In genomic region chr7:134645935-134646334, GRCh38 we compare ENCODE assay signal across 8 cellular contexts. TPM values are rescaled to one million over a fixed set of nuclear protein-coding genes. Genes with fewer than 3 reads are reported as not detected.
DNase-seq lines count a peak whose midpoint lies in the region; ATAC-seq and TF ChIP-seq lines count a peak whose summit lies in the region.

No MANE protein-coding gene starts in this region.

- peak overlapping the region; percentile 41; the same call in 1 of the 2 replicates for H3K9ac ChIP-seq in HUES48 (ENCODE audit: low read depth, low read length)
- H3K9ac ChIP-seq in muscle layer of colon (ENCODE audit: low read length), result peak overlapping the region; percentile 65

- DNase-seq in BJ (ENCODE audit: low read depth) (no peak), choroid plexus epithelial cell (ENCODE audit: low read depth) (peak; percentile 57), epidermal melanocyte (ENCODE audit: insufficient read length, low spot score) (no peak), iPS-NIHi11 (ENCODE audit: low spot score) (no peak)
- no peak for DNase-seq in activated T-cell treated with anti-CD3 and anti-CD28 coated beads, Interleukin-2, amount 50 U/mL, for 72 hours

- peaks cover 30% of the 10 kb centered on the region for H3K4me1 Mint-ChIP-seq in activated T-cell treated with anti-CD3 and anti-CD28 coated beads, Interleukin-2, amount 50 U/mL, for 72 hours (ENCODE audit: low read depth)

- H3K4me3 ChIP-seq in BJ (ENCODE audit: low read depth, low read length), result peak overlapping the region; percentile 66
- H3K4me3 ChIP-seq in HUES48 (ENCODE audit: low read depth, low read length), result peak overlapping the region; percentile 82
- peak overlapping the region; percentile 72 for H3K4me3 ChIP-seq in choroid plexus epithelial cell (ENCODE audit: low read depth, low read length)
- H3K4me3 ChIP-seq in muscle layer of colon (ENCODE audit: low read depth in 1 of 2, low read length in 2 of 2), result peak overlapping the region; percentile 47 to 85

- no peak for ATAC-seq in activated T-cell treated with anti-CD3 and anti-CD28 coated beads, Interleukin-2, amount 50 U/mL, for 72 hours (replicated peaks in 1 of 2)
- no peak for ATAC-seq in GM21526 (IDR thresholded peaks at IDR 0.05; ENCODE audit: low FRiP score, unreplicated experiment)

- peaks cover 0 to 2% of the 10 kb centered on the region in 2 donors for H3K9me3 Mint-ChIP-seq in activated T-cell treated with anti-CD3 and anti-CD28 coated beads, Interleukin-2, amount 50 U/mL, for 72 hours

- POLR2A ChIA-PET in BJ (lab: Charles Lee), result interaction anchor here (1.0 to 1.4 kb wide), 2 partner anchors 15 to 559 kb away, joined by 5 to 6 read pairs; no protein-coding TSS in a partner anchor

- TF ChIP-seq CTCF in BJ (IDR thresholded peaks at IDR 0.05; ENCODE audit: insufficient read depth, low read depth, low read length) (no peak), choroid plexus epithelial cell (conservative IDR thresholded peaks at IDR 0.05; ENCODE audit: low read depth, low read length) (no peak)

- H3K9me3 ChIP-seq in HUES48 (ENCODE audit: control insufficient read depth, insufficient read depth, low read length) (no peaks in the 10 kb centered on the region), muscle layer of colon (ENCODE audit: low read length) (no peaks in the 10 kb centered on the region)

- H3K27ac ChIP-seq in HUES48 (ENCODE audit: low read depth, low read length), result peak overlapping the region; percentile 7
- peak overlapping the region; percentile 55 for H3K27ac ChIP-seq in muscle layer of colon (ENCODE audit: low read depth, low read length)

- no peaks in the 10 kb centered on the region for H3K27me3 ChIP-seq in BJ (ENCODE audit: control insufficient read depth, insufficient read depth, low read length)
- no peaks in the 10 kb centered on the region for H3K27me3 ChIP-seq in HUES48 (ENCODE audit: control insufficient read depth, insufficient read depth, low read length)
- no peaks in the 10 kb centered on the region for H3K27me3 ChIP-seq in muscle layer of colon (ENCODE audit: control insufficient read depth in 1 of 2, insufficient read depth in 2 of 2, low read length in 2 of 2)

- H3K4me1 ChIP-seq in HUES48 (ENCODE audit: control insufficient read depth, insufficient read depth, low read length), result peaks cover 9% of the 10 kb centered on the region
- H3K4me1 ChIP-seq in muscle layer of colon (ENCODE audit: insufficient read depth, low read length), result peaks cover 8% of the 10 kb centered on the region

- H3K4me3 Mint-ChIP-seq in activated T-cell treated with anti-CD3 and anti-CD28 coated beads, Interleukin-2, amount 50 U/mL, for 72 hours, result no peak overlapping the region

- H3K36me3 ChIP-seq in BJ (ENCODE audit: control insufficient read depth, insufficient read depth, low read length) (no peaks in the 10 kb centered on the region), HUES48 (ENCODE audit: control insufficient read depth, insufficient read depth, low read length) (no peaks in the 10 kb centered on the region), muscle layer of colon (ENCODE audit: insufficient read depth, low read length) (no peaks in the 10 kb centered on the region)

- H3K36me3 Mint-ChIP-seq in activated T-cell treated with anti-CD3 and anti-CD28 coated beads, Interleukin-2, amount 50 U/mL, for 72 hours (ENCODE audit: insufficient read depth in 2 of 2), result peaks cover 4 to 5% of the 10 kb centered on the region in 2 donors

- CTCF ChIA-PET in BJ (lab: Yijun Ruan, JAX), result interaction anchor here (0.9 to 3.4 kb wide), 5 partner anchors 10 to 29 kb away, joined by 3 to 29 read pairs (median 5); no protein-coding TSS in a partner anchor

- H3K27me3 Mint-ChIP-seq in activated T-cell treated with anti-CD3 and anti-CD28 coated beads, Interleukin-2, amount 50 U/mL, for 72 hours (ENCODE audit: low read depth), result no peaks in the 10 kb centered on the region

- H3K27ac Mint-ChIP-seq in activated T-cell treated with anti-CD3 and anti-CD28 coated beads, Interleukin-2, amount 50 U/mL, for 72 hours, result no peak overlapping the region

RNA-seq across cellular contexts. Expression of gene BPGM, which starts 0.7 kb away (rescaled TPM):
- 14.1 and 25.0 TPM in 2 replicates for polyA plus RNA-seq in BJ (2011; rRNA removed)
- 6.6 and 6.9 TPM in 2 replicates for polyA minus RNA-seq in BJ (2011; rRNA and poly(A)+ RNA removed)
- total RNA-seq in activated T-cell treated with anti-CD3 and anti-CD28 coated beads, Interleukin-2, amount 50 U/mL, for 72 hours, result 10 to 100 TPM; 22.3 to 27.7 TPM
